ENCODE assay signal across 20 cellular contexts in the genomic region with DNA sequence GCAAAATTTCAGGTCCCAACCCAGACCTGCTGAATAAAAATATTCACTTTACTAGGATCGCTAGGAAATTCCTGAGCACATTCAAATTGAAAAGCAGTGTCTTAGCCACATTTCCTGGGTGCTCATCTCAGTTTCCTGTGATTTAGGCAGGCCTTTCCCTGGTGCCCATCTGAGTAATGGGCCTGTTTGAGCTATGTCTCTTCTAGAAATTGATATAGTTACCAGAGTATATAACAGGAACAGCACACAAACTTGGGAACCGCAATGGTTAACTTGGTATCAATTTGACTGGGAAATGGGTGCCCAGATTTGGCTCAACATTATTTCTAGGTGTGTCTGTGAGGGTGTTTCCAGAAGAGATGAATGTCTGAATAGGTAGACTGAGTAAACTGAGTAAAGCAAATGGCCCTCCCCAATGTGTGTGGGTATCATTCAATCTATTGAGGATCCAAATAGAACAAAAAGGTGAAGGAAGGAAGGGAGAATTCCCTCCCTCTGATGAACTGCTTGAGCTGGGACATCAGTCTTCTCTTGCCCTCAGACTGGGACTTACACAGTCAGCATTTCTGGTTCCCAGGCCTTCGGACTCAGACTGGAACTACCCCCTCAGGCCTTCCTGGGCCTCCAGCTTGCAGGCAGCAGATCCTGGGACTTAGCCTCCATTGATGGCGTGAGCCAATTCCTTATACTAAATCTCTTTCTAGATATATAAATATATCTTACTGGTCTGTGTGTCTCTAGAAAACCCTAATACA.
"Had no signal": no experiment of that assay in that cellular context is flagged by ENCODE, and none has a peak within 500 bp of the region (broad histone marks: within the 10 kb centered on the region; RNA-seq: fewer than 3 reads in every experiment).

No MANE protein-coding gene starts in this region.

- DNase-seq: activated B cell treated with CpG ODN at 0.5 μM for 24 hours; activated CD4-positive, alpha-beta T cell treated with anti-CD3 and anti-CD28 coated beads for 48 hours; amniotic stem cell; effector CD4-positive, alpha-beta T cell; gastrocnemius medialis; head of caudate nucleus; kidney; stimulated activated CD4-positive, alpha-beta T cell treated with anti-CD3 and anti-CD28 coated beads, Interleukin-4, amount 100 ng/mL, for 24 hours; stimulated activated naive B cell treated with anti-CD40 and anti-IgM and Interleukin-4, amounts not matched to agents 10 μg/mL and 1 μg/mL and 100 μg/mL, for 72 hours; T-helper 9 cell; trophoblast cell had no signal

- FAIRE-seq: kidney had no signal

- H3K4me1 ChIP-seq: gastrocnemius medialis, parathyroid adenoma, vagina had no signal

- H3K4me3 ChIP-seq: gastrocnemius medialis, smooth muscle cell, vagina had no signal

- H3K4me3 Mint-ChIP-seq: activated B cell treated with CpG ODN at 0.5 μM for 24 hours; activated naive CD4-positive, alpha-beta T cell treated with anti-CD3 and anti-CD28 coated beads, Interleukin-2, amount 50 U/mL, for 24 hours; mesothelial cell of epicardium; nephron; stimulated activated naive B cell treated with anti-CD40 and anti-IgM and Interleukin-4, amounts not matched to agents 10 μg/mL and 1 μg/mL and 100 μg/mL, for 72 hours had no signal

- H3K27ac ChIP-seq: gastrocnemius medialis, parathyroid adenoma, vagina had no signal

- H3K36me3 Mint-ChIP-seq: activated naive CD4-positive, alpha-beta T cell treated with anti-CD3 and anti-CD28 coated beads, Interleukin-2, amount 50 U/mL, for 24 hours; mesothelial cell of epicardium had no signal

- H3K9me3 Mint-ChIP-seq: activated B cell treated with CpG ODN at 0.5 μM for 24 hours; activated naive CD4-positive, alpha-beta T cell treated with anti-CD3 and anti-CD28 coated beads, Interleukin-2, amount 50 U/mL, for 24 hours had no signal

- H3K9me3 ChIP-seq: gastrocnemius medialis, vagina had no signal

- H3K4me2 ChIP-seq: smooth muscle cell had no signal

- H3K27me3 Mint-ChIP-seq: activated B cell treated with CpG ODN at 0.5 μM for 24 hours; activated naive CD4-positive, alpha-beta T cell treated with anti-CD3 and anti-CD28 coated beads, Interleukin-2, amount 50 U/mL, for 24 hours had no signal

- ATAC-seq: gastrocnemius medialis, left lobe of liver, sciatic nerve had no signal

- H3K4me1 Mint-ChIP-seq: activated B cell treated with CpG ODN at 0.5 μM for 24 hours; activated naive CD4-positive, alpha-beta T cell treated with anti-CD3 and anti-CD28 coated beads, Interleukin-2, amount 50 U/mL, for 24 hours; nephron had no signal

- H3K27ac Mint-ChIP-seq: activated B cell treated with CpG ODN at 0.5 μM for 24 hours; activated naive CD4-positive, alpha-beta T cell treated with anti-CD3 and anti-CD28 coated beads, Interleukin-2, amount 50 U/mL, for 24 hours; activated T-helper 2 cell treated with anti-CD3 and anti-CD28 coated beads, Interferon-gamma antibody, Interleukin-2, Interleukin-4, amounts not matched to agents 10 μg/mL and 5 μg/mL and 100 μg/mL, durations not matched to agents 14 hours and 24 hours and 36 hours; mesothelial cell of epicardium; nephron; stimulated activated naive B cell treated with anti-CD40 and anti-IgM and Interleukin-4, amounts not matched to agents 10 μg/mL and 1 μg/mL and 100 μg/mL, for 72 hours had no signal
